Comparison of ENCODE assay signal across 13 cellular contexts in genomic region chr1:17875882-17876280, GRCh38.
DNase-seq lines count a peak whose midpoint lies in the region; ATAC-seq and TF ChIP-seq lines count a peak whose summit lies in the region.
"Had no signal": no experiment of that assay in that cellular context is flagged by ENCODE, and none has a peak within 500 bp of the region (broad histone marks: within the 10 kb centered on the region; RNA-seq: fewer than 3 reads in every experiment).

No MANE protein-coding gene starts in this region.

- H3K36me3 ChIP-seq in HEK293 (ENCODE audit: control insufficient read depth in 2 of 2, insufficient read depth in 1 of 2, low read length in 2 of 2): no peaks in the 10 kb centered on the region
- H3K36me3 ChIP-seq in adipocyte (ENCODE audit: control insufficient read depth, insufficient read depth, low read length, severe bottlenecking): no peaks in the 10 kb centered on the region
- no peaks in the 10 kb centered on the region for H3K36me3 ChIP-seq in left ventricle myocardium inferior
- H3K36me3 ChIP-seq in smooth muscle cell (ENCODE audit: low read depth): no peaks in the 10 kb centered on the region
- H3K36me3 ChIP-seq in Karpas-422 (ENCODE audit: insufficient read depth, low read length): no peaks in the 10 kb centered on the region

- no peaks in the 10 kb centered on the region for H3K27me3 ChIP-seq in adipocyte (replicated peaks; ENCODE audit: control insufficient read depth, insufficient read depth, low read length)
- peaks cover 7% of the 10 kb centered on the region for H3K27me3 ChIP-seq in left ventricle myocardium inferior (ENCODE audit: low read depth)
- H3K27me3 ChIP-seq in smooth muscle cell (ENCODE audit: low read depth): no peaks in the 10 kb centered on the region
- no peaks in the 10 kb centered on the region for H3K27me3 ChIP-seq in Karpas-422 (ENCODE audit: low read length)

- CTCF ChIA-PET in HEK293 (lab: Yijun Ruan, JAX): interaction anchor here (0.6 to 0.7 kb wide), 2 partner anchors 9 to 276 kb away, joined by 3 read pairs; no protein-coding TSS in a partner anchor

- TF ChIP-seq CTCF in HEK293 (tag by site-specific recombination; IDR thresholded peaks at IDR 0.05): no peak
- no peak for TF ChIP-seq CTCF in left ventricle myocardium inferior (IDR thresholded peaks at IDR 0.05; ENCODE audit: borderline replicate concordance)
- TF ChIP-seq CTCF in smooth muscle cell (IDR thresholded peaks at IDR 0.05; ENCODE audit: borderline replicate concordance, insufficient read depth, poor library complexity, severe bottlenecking): no peak

- H3K79me2 ChIP-seq in smooth muscle cell (ENCODE audit: low read depth): no peaks in the 10 kb centered on the region
- H3K79me2 ChIP-seq in Karpas-422 (ENCODE audit: low read length): no peaks in the 10 kb centered on the region

- ATAC-seq in GM21619 (IDR thresholded peaks at IDR 0.05; ENCODE audit: unreplicated experiment): no peak
- ATAC-seq: activated CD4-positive, CD25-positive, alpha-beta regulatory T cell treated with anti-CD3 and anti-CD28 coated beads, Interleukin-2, amount 50 U/mL, for 24 hours; HCT116; T-cell had no signal

- WGBS in smooth muscle cell (ENCODE audit: low lambda C conversion rate): 67% methylated on average over 4 of the region's 4 CpGs

- peak overlapping the region; percentile 82 for H3K9ac ChIP-seq in adipocyte (ENCODE audit: low read length)
- H3K9ac ChIP-seq in smooth muscle cell (ENCODE audit: low read depth): no peak overlapping the region
- H3K9ac ChIP-seq in Karpas-422 (ENCODE audit: low read length): no peak overlapping the region

- H3K4me1 ChIP-seq in HEK293 (ENCODE audit: control insufficient read depth, insufficient read depth, low read length) (no peaks in the 10 kb centered on the region), adipocyte (ENCODE audit: control insufficient read depth, insufficient read depth, low read length) (peaks cover 52% of the 10 kb centered on the region), left ventricle myocardium inferior (peaks cover 37% of the 10 kb centered on the region), smooth muscle cell (ENCODE audit: low read depth) (peaks cover 11% of the 10 kb centered on the region), Karpas-422 (ENCODE audit: low read length) (peaks cover 9% of the 10 kb centered on the region)

- H3K9me3 ChIP-seq in HEK293 (ENCODE audit: control insufficient read depth, insufficient read depth, low read depth, low read length): no peaks in the 10 kb centered on the region
- no peaks in the 10 kb centered on the region for H3K9me3 ChIP-seq in adipocyte (ENCODE audit: control insufficient read depth, low read length)
- H3K9me3 ChIP-seq in left ventricle myocardium inferior (replicated peaks): no peaks in the 10 kb centered on the region
- H3K9me3 ChIP-seq in smooth muscle cell (replicated peaks; ENCODE audit: low read depth): no peaks in the 10 kb centered on the region
- no peaks in the 10 kb centered on the region for H3K9me3 ChIP-seq in Karpas-422 (ENCODE audit: low read length)

- H3F3A ChIP-seq in smooth muscle cell (ENCODE audit: low read depth): peaks cover 7% of the 10 kb centered on the region

- H3K4me3 ChIP-seq in HEK293 (ENCODE audit: low read depth, low read length) (no peak overlapping the region), adipocyte (ENCODE audit: low read length) (no peak overlapping the region), left ventricle myocardium inferior (no peak overlapping the region), smooth muscle cell (no peak overlapping the region), Karpas-422 (ENCODE audit: low read length) (no peak overlapping the region)

- DNase-seq in adipocyte (ENCODE audit: low read depth) (no peak), left ventricle myocardium inferior (peak; percentile 42), smooth muscle cell (lab: John Stamatoyannopoulos, UW; ENCODE audit: unreplicated experiment) (no peak), Karpas-422 (no peak), DMS79 treated with DMSO at 0.1 percent for 48 hours (lab: John Stamatoyannopoulos, UW) (no peak)
- DNase-seq: CD4-positive, alpha-beta memory T cell; dermis blood vessel endothelial cell; GDM1; T-cell had no signal

- H2AFZ ChIP-seq in smooth muscle cell (ENCODE audit: low read depth) (no peak overlapping the region), Karpas-422 (ENCODE audit: low read length) (no peak overlapping the region)

- peak overlapping the region; percentile 61 for H3K4me2 ChIP-seq in smooth muscle cell
- H3K4me2 ChIP-seq in Karpas-422 (ENCODE audit: low read depth, low read length, poor library complexity, severe bottlenecking): no peak overlapping the region

- no peaks in the 10 kb centered on the region for H3K9me2 ChIP-seq in Karpas-422 (replicated peaks; ENCODE audit: insufficient read depth, low read length)

- POLR2A ChIA-PET in HEK293 (lab: Yijun Ruan, JAX): no interaction called here

- no peaks in the 10 kb centered on the region for H4K20me1 ChIP-seq in smooth muscle cell (ENCODE audit: low read depth)
- no peaks in the 10 kb centered on the region for H4K20me1 ChIP-seq in Karpas-422 (ENCODE audit: insufficient read depth, low read depth, low read length)

- intact Hi-C loops in left ventricle myocardium inferior (cut with micrococcal nuclease): no loop called here

- H3K27ac ChIP-seq in HEK293 (ENCODE audit: extremely low read depth, low read depth, low read length) (no peak overlapping the region), left ventricle myocardium inferior (replicated peaks) (peak overlapping the region; percentile 74), smooth muscle cell (ENCODE audit: low read depth) (peak overlapping the region; percentile 62), Karpas-422 (ENCODE audit: low read length) (no peak overlapping the region)

TF ChIP-seq in HEK293, 187 proteins besides CTCF, POLR2A, EP300 and RAD21:
- TF ChIP-seq ZNF18 (tag by site-specific recombination; IDR thresholded peaks at IDR 0.05) (peak; percentile 73), ZBTB48 (tag by site-specific recombination; IDR thresholded peaks at IDR 0.05) (no peak)

Comparison
In these comparisons a context has a peak if more than half of its experiments do, and no peak if none do; other contexts are left out.
1. H3K27ac ChIP-seq: peak in left ventricle myocardium inferior (single experiment) and smooth muscle cell (single experiment); none in HEK293 (single experiment) and Karpas-422 (single experiment).